21 cellular contexts compared by ENCODE assay signal in genomic region chr6:116783852-116784251, GRCh38. TPM values are rescaled to one million over a fixed set of nuclear protein-coding genes. Genes with fewer than 3 reads are reported as not detected.
"Had no signal": no experiment of that assay in that cellular context is flagged by ENCODE, and none has a peak within 500 bp of the region (broad histone marks: within the 10 kb centered on the region; RNA-seq: fewer than 3 reads in every experiment).

No MANE protein-coding gene starts in this region.

- H3K79me2 ChIP-seq: parathyroid adenoma had no signal

- H3K9me3 ChIP-seq: adrenal gland had no signal

- DNase-seq: activated CD4-positive, alpha-beta memory T cell treated with anti-CD3 and anti-CD28 coated beads, Interleukin-2, amount 10 ng/mL, durations not matched to agents 7 days and 5 days; activated CD4-positive, alpha-beta T cell treated with anti-CD3 and anti-CD28 coated beads for 4 hours; activated naive CD4-positive, alpha-beta T cell treated with anti-CD3 and anti-CD28 coated beads, Interleukin-2, amount 50 U/mL, for 16 hours; activated T-cell treated with anti-CD3 and anti-CD28 coated beads, Interleukin-2, amount 50 U/mL, for 24 hours; adrenal gland; brain microvascular endothelial cell; cerebellar nuclear complex; effector memory CD8-positive, alpha-beta T cell; mammary epithelial cell; naive thymus-derived CD8-positive, alpha-beta T cell; stimulated activated CD4-positive, alpha-beta T cell treated with anti-CD3 and anti-CD28 coated beads, Interleukin-4, amount 100 ng/mL, for 24 hours; stimulated activated naive CD4-positive, alpha-beta T cell treated with Interleukin-2 at 50 U/mL for 16 hours; substantia nigra; trophoblast cell had no signal

- H3K4me1 ChIP-seq: adrenal gland, parathyroid adenoma had no signal

- H3K27ac ChIP-seq: adrenal gland, brain microvascular endothelial cell, epithelial cell of prostate, parathyroid adenoma, skin epidermis had no signal

- H2AFZ ChIP-seq: parathyroid adenoma had no signal

- H3K4me3 ChIP-seq: adrenal gland, skin epidermis had no signal

- H3K36me3 ChIP-seq: adrenal gland, brain microvascular endothelial cell had no signal

- ATAC-seq: effector memory CD8-positive, alpha-beta T cell; left lobe of liver; naive thymus-derived CD8-positive, alpha-beta T cell had no signal

RNA-seq across cellular contexts. Expression of gene FAM162B, which starts 18.3 kb away (rescaled TPM):
- total RNA-seq: activated CD4-positive, alpha-beta memory T cell treated with anti-CD3 and anti-CD28 coated beads, Interleukin-2, amount 10 ng/mL, durations not matched to agents 7 days and 5 days; mammary epithelial cell; mononuclear cell; naive thymus-derived CD8-positive, alpha-beta T cell; T-helper 1 cell treated with Interleukin-12 subunit alpha and Interleukin-12 subunit beta and Interleukin-4 antibody, amounts not matched to agents 30 ng/mL and 1 ng/mL, for 36 hours had no signal
- polyA plus RNA-seq: keratinocyte; mammary epithelial cell; naive thymus-derived CD8-positive, alpha-beta T cell had no signal

RNA-seq across cellular contexts. Expression of gene GPRC6A, which starts 45.0 kb away (rescaled TPM):
- total RNA-seq: activated CD4-positive, alpha-beta memory T cell treated with anti-CD3 and anti-CD28 coated beads, Interleukin-2, amount 10 ng/mL, durations not matched to agents 7 days and 5 days; left lobe of liver; mammary epithelial cell; mononuclear cell; naive thymus-derived CD8-positive, alpha-beta T cell; T-helper 1 cell treated with Interleukin-12 subunit alpha and Interleukin-12 subunit beta and Interleukin-4 antibody, amounts not matched to agents 30 ng/mL and 1 ng/mL, for 36 hours had no signal
- polyA plus RNA-seq: keratinocyte; mammary epithelial cell; naive thymus-derived CD8-positive, alpha-beta T cell had no signal
